In genomic region chr2:72951303-72952095, GRCh38 we compare ENCODE assay signal across 21 cellular contexts. TPM values are rescaled to one million over a fixed set of nuclear protein-coding genes. Genes with fewer than 3 reads are reported as not detected.
DNase-seq lines count a peak whose midpoint lies in the region; ATAC-seq, FAIRE-seq and TF ChIP-seq lines count a peak whose summit lies in the region.
"Had no signal": no experiment of that assay in that cellular context is flagged by ENCODE, and none has a peak within 500 bp of the region (broad histone marks: within the 10 kb centered on the region; RNA-seq: fewer than 3 reads in every experiment).

No MANE protein-coding gene starts in this region.

- H3K9me3 Mint-ChIP-seq in H9, result no peaks in the 10 kb centered on the region
- no peaks in the 10 kb centered on the region for H3K9me3 Mint-ChIP-seq in neural progenitor cell

- no peak overlapping the region for H4K5ac ChIP-seq in H9 (ENCODE audit: insufficient read length, low read depth, low read length)

- no CpG with 5 or more reads among the region's 8 CpGs for WGBS in H9 (ENCODE audit: extremely low coverage, insufficient read length, low lambda C conversion rate)

- H4K20me1 ChIP-seq in H9 (ENCODE audit: control insufficient read depth, insufficient read depth, insufficient read length) (no peaks in the 10 kb centered on the region), OCI-LY7 (ENCODE audit: insufficient read depth, low read length) (no peaks in the 10 kb centered on the region), neural progenitor cell (ENCODE audit: low read depth) (no peaks in the 10 kb centered on the region)

- no peak overlapping the region for H2BK120ac ChIP-seq in H9 (ENCODE audit: low read depth, low read length, poor library complexity, severe bottlenecking)

- H3K36me3 ChIP-seq in OCI-LY7 (ENCODE audit: insufficient read depth, low read length) (no peaks in the 10 kb centered on the region), iPS-18a (ENCODE audit: control insufficient read depth, low read depth, low read length) (no peaks in the 10 kb centered on the region), neural progenitor cell (no peaks in the 10 kb centered on the region)

- peak overlapping the region; percentile 15 for H2AK5ac ChIP-seq in H9 (ENCODE audit: insufficient read length, low read length)

- no peak overlapping the region for H3K56ac ChIP-seq in H9 (ENCODE audit: insufficient read length, low read depth, low read length)

- H3K27me3 Mint-ChIP-seq in H9 (ENCODE audit: low read depth) (peaks cover 15% of the 10 kb centered on the region), neural progenitor cell (ENCODE audit: insufficient read depth, low read depth) (peaks cover 16% of the 10 kb centered on the region)
- H3K27me3 Mint-ChIP-seq: B cell; CD4-positive, alpha-beta memory T cell had no signal

- peaks cover 7% of the 10 kb centered on the region; the same call in 1 of the 2 replicates for H3K4me1 ChIP-seq in H9 (ENCODE audit: insufficient read depth, low read length)
- H3K4me1 ChIP-seq in OCI-LY7 (ENCODE audit: insufficient read depth, low read length, poor library complexity, severe bottlenecking), result peaks cover 21% of the 10 kb centered on the region
- peaks cover 17% of the 10 kb centered on the region for H3K4me1 ChIP-seq in iPS-18a (ENCODE audit: control insufficient read depth, low read depth, low read length)
- H3K4me1 ChIP-seq in neural progenitor cell, result peaks cover 45% of the 10 kb centered on the region

- POLR2A ChIA-PET in OCI-LY7 (lab: Charles Lee), result no interaction called here

- H3K4me3 ChIP-seq in OCI-LY7 (ENCODE audit: low read depth, low read length, poor library complexity, severe bottlenecking) (no peak overlapping the region), iPS-18a (ENCODE audit: low read length) (no peak overlapping the region), neural progenitor cell (no peak overlapping the region)
- H3K4me3 ChIP-seq: K562 had no signal

- H3K23ac ChIP-seq in H9 (ENCODE audit: insufficient read length, low read depth, low read length), result no peak overlapping the region

- H3K36me3 Mint-ChIP-seq in H9 (ENCODE audit: insufficient read depth in 1 of 3, low read depth in 3 of 3), result peaks cover 8 to 9% (median 9%) of the 10 kb centered on the region in 3 experiments; a peak in 6 of 7 replicates
- no peaks in the 10 kb centered on the region for H3K36me3 Mint-ChIP-seq in neural progenitor cell
- H3K36me3 Mint-ChIP-seq: CD4-positive, alpha-beta memory T cell had no signal

- H2BK5ac ChIP-seq in H9 (ENCODE audit: insufficient read length, low read length), result peak overlapping the region; percentile 47

- H2AFZ ChIP-seq in H9 (ENCODE audit: low read length), result no peak overlapping the region
- H2AFZ ChIP-seq in OCI-LY7 (ENCODE audit: low read length), result no peak overlapping the region
- no peak overlapping the region for H2AFZ ChIP-seq in neural progenitor cell (replicated peaks)

- H3K4me1 Mint-ChIP-seq in H9 (peaks cover 53% of the 10 kb centered on the region in 2 experiments), neural progenitor cell (peaks cover 18% of the 10 kb centered on the region)
- H3K4me1 Mint-ChIP-seq: B cell had no signal

- peaks cover 20% of the 10 kb centered on the region for H3F3A ChIP-seq in neural progenitor cell (ENCODE audit: low read depth)

- no peak for TF ChIP-seq CTCF in H9 (conservative IDR thresholded peaks at IDR 0.05)
- TF ChIP-seq CTCF in OCI-LY7 (conservative IDR thresholded peaks at IDR 0.05; ENCODE audit: low read length), result no peak
- no peak for TF ChIP-seq CTCF in neural progenitor cell (IDR thresholded peaks at IDR 0.05)

- H2BK20ac ChIP-seq in H9 (ENCODE audit: low read depth, low read length, poor library complexity, severe bottlenecking), result no peak overlapping the region

- H3K9ac ChIP-seq in H9 (ENCODE audit: extremely low read depth, insufficient read length, low read length) (no peak overlapping the region), iPS-18a (ENCODE audit: low read length) (peak overlapping the region; percentile 25), neural progenitor cell (no peak overlapping the region)
- H3K9ac ChIP-seq: SK-N-SH had no signal

- H2BK12ac ChIP-seq in H9 (ENCODE audit: insufficient read length, low read depth, low read length), result peak overlapping the region; percentile 66

- peak overlapping the region; percentile 85 to 98 (median 95) for H3K27ac Mint-ChIP-seq in H9
- H3K27ac Mint-ChIP-seq in neural progenitor cell, result no peak overlapping the region
- H3K27ac Mint-ChIP-seq: B cell; CD4-positive, alpha-beta memory T cell had no signal

- BruUV-seq in OCI-LY7 (replicated peaks; lab: Mats Ljungman, UMichigan), result no TSS peak

- no peaks in the 10 kb centered on the region for H3K23me2 ChIP-seq in H9 (ENCODE audit: insufficient read length, low read depth, low read length, poor library complexity, severe bottlenecking)

- H4K91ac ChIP-seq in H9 (ENCODE audit: insufficient read length, low read depth, low read length), result peak overlapping the region; percentile 92

- no peak overlapping the region for H3K4me2 ChIP-seq in H9 (ENCODE audit: insufficient read depth, insufficient read length, low read length)
- H3K4me2 ChIP-seq in OCI-LY7 (ENCODE audit: low read length), result peak overlapping the region; percentile 26; the same call in 1 of the 2 replicates
- H3K4me2 ChIP-seq in neural progenitor cell, result peak overlapping the region; percentile 10
- H3K4me2 ChIP-seq: SK-N-SH had no signal

- H3K9me3 ChIP-seq in H9 (ENCODE audit: control insufficient read depth, low read depth, low read length) (no peaks in the 10 kb centered on the region), OCI-LY7 (ENCODE audit: low read length) (no peaks in the 10 kb centered on the region), iPS-18a (ENCODE audit: control insufficient read depth, low read depth, low read length) (no peaks in the 10 kb centered on the region), neural progenitor cell (ENCODE audit: low read depth) (no peaks in the 10 kb centered on the region)
- H3K9me3 ChIP-seq: SK-N-SH had no signal

- H3K79me2 ChIP-seq in H9 (ENCODE audit: insufficient read depth, low read length), result no peaks in the 10 kb centered on the region
- no peaks in the 10 kb centered on the region for H3K79me2 ChIP-seq in OCI-LY7 (ENCODE audit: insufficient read depth, low read depth, low read length)
- no peaks in the 10 kb centered on the region for H3K79me2 ChIP-seq in neural progenitor cell (ENCODE audit: low read depth)

- no peak for FAIRE-seq in GM19239 (lab: Jason Lieb, UNC)
- FAIRE-seq: H54, K562 had no signal

- CTCF ChIA-PET in OCI-LY7 (lab: Charles Lee; ENCODE audit: unreplicated experiment), result interaction anchor here (0.5 kb wide), 1 partner anchor 19 kb away, joined by 3 read pairs; no protein-coding TSS in a partner anchor

- H2BK15ac ChIP-seq in H9 (ENCODE audit: low read depth, low read length), result no peak overlapping the region

- no peak overlapping the region for H3T11ph ChIP-seq in H9 (ENCODE audit: low read length)

- H3K9me2 ChIP-seq in OCI-LY7 (ENCODE audit: insufficient read depth, low read length), result no peaks in the 10 kb centered on the region
- H3K9me2 ChIP-seq: SK-N-SH had no signal

- intact Hi-C loops in OCI-LY7 (cut with micrococcal nuclease; ENCODE audit: unreplicated experiment), result no loop called here

- H3K27me3 ChIP-seq in H9 (ENCODE audit: insufficient read depth, low read length) (no peaks in the 10 kb centered on the region), iPS-18a (ENCODE audit: control insufficient read depth, insufficient read depth, low read length) (no peaks in the 10 kb centered on the region), neural progenitor cell (no peaks in the 10 kb centered on the region)

- peak; percentile 95 for DNase-seq in H9
- peak; percentile 58 for DNase-seq in OCI-LY7 (ENCODE audit: low spot score)
- DNase-seq in neural progenitor cell (ENCODE audit: low spot score), result no peak
- DNase-seq in caudate nucleus (lab: John Stamatoyannopoulos, UW), result no peak
- DNase-seq in GM19239 (ENCODE audit: insufficient read length, low spot score), result no peak
- DNase-seq: DND-41, GF-D8, NCI-H1048, NCI-H146, NCI-H2227 treated with DMSO at 0.1 percent for 48 hours, NCI-H524 treated with DMSO at 0.1 percent for 48 hours, Right ventricle myocardium superior, SK-N-SH had no signal

- H3K79me1 ChIP-seq in H9 (ENCODE audit: insufficient read depth, low read depth, low read length, poor library complexity, severe bottlenecking), result no peaks in the 10 kb centered on the region

- no peak overlapping the region for H3K4ac ChIP-seq in H9 (ENCODE audit: low read depth, low read length)

- H3K4me3 Mint-ChIP-seq in H9 (peak overlapping the region; percentile 4 to 39; a peak in 3 of 5 replicates), neural progenitor cell (peak overlapping the region; percentile 21)
- H3K4me3 Mint-ChIP-seq: B cell; CD4-positive, alpha-beta memory T cell had no signal

- H3K18ac ChIP-seq in H9 (ENCODE audit: insufficient read length, low read depth, low read length), result peak overlapping the region; percentile 73

- no peak overlapping the region for H4K8ac ChIP-seq in H9 (replicated peaks; ENCODE audit: insufficient read length, low read depth, low read length)

- ATAC-seq in GM19467 (IDR thresholded peaks at IDR 0.05; ENCODE audit: unreplicated experiment), result no peak
- ATAC-seq: Panc1 had no signal

- peak overlapping the region; percentile 61 for H3K14ac ChIP-seq in H9 (ENCODE audit: insufficient read depth, low read length)

- H3K27ac ChIP-seq in H9 (ENCODE audit: insufficient read length, low read depth, low read length) (peak overlapping the region; percentile 89), OCI-LY7 (ENCODE audit: low read depth, low read length, poor library complexity, severe bottlenecking) (peak overlapping the region; percentile 36), iPS-18a (ENCODE audit: low read length) (peak overlapping the region; percentile 75), neural progenitor cell (no peak overlapping the region), caudate nucleus (ENCODE audit: low read depth, low read length) (no peak overlapping the region)

RNA-seq across cellular contexts. Expression of gene EMX1, which starts 34.2 kb away (rescaled TPM):
- total RNA-seq in H9 (2021) (0.64 and 0.72 TPM in 2 replicates), OCI-LY7 (2022) (not detected in 2 replicates), neural progenitor cell (ENCODE audit: low replicate concordance) (0.43 and 7.3 TPM in 2 replicates)
- total RNA-seq in OCI-LY7 (2014; rRNA removed; shearing (Covaris generic)), result not detected in 2 replicates
- total RNA-seq: B cell; CD4-positive, alpha-beta memory T cell; M059J; Right ventricle myocardium superior had no signal

Comparison
In these comparisons a context has a peak if more than half of its experiments do, and no peak if none do; other contexts are left out.
1. DNase-seq: peak in H9 (single experiment) and OCI-LY7 (single experiment); none in neural progenitor cell (single experiment), caudate nucleus (0 of 61) and GM19239 (single experiment).
2. H3K27ac ChIP-seq: peak in H9 (single experiment), OCI-LY7 (single experiment) and iPS-18a (single experiment); none in neural progenitor cell (single experiment) and caudate nucleus (single experiment).